ENCODE assay signal across 1 cellular context in the genomic region with DNA sequence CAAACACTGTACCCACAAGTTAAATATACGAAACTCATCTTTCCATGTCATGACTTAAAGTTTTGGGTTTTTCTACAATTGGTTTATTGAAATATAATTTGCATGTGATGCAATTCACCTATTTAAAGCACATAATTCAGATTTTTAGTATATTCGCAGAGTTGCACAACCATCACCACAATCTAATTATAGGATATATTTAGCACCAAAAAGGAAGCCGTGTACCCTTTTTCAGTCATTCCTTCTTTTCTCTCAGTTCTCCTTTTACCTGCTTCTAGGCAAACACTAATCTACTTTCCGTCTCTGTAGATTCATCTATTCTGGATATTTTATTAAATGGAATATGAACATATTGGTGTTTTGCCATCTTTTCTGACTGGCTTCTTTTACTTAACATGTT.
TF ChIP-seq lines count a peak whose summit lies in the region.

No MANE protein-coding gene starts in this region.

TF ChIP-seq in GM12878, 131 proteins besides CTCF, POLR2A, EP300 and RAD21 (continued from another document and continues in another):
- TF ChIP-seq MEF2B (IDR thresholded peaks at IDR 0.05; ENCODE audit: partially characterized antibody, poor library complexity, severe bottlenecking) (peak; percentile 78), MTA2 (IDR thresholded peaks at IDR 0.05; ENCODE audit: low read depth) (peak; percentile 44), RFX5 (IDR thresholded peaks at IDR 0.05; ENCODE audit: low read depth, low read length) (no peak), ZNF622 (IDR thresholded peaks at IDR 0.05) (no peak), SMC3 (IDR thresholded peaks at IDR 0.05; ENCODE audit: borderline replicate concordance, low read length) (no peak), TCF3 (IDR thresholded peaks at IDR 0.05; ENCODE audit: borderline replicate concordance, insufficient read depth, low read depth, low read length) (no peak), USF1 (IDR thresholded peaks at IDR 0.05; ENCODE audit: borderline replicate concordance, extremely low read length, insufficient read depth, low read depth, low read length) (no peak), NBN (IDR thresholded peaks at IDR 0.05) (no peak), ZNF274 (IDR thresholded peaks at IDR 0.05; ENCODE audit: insufficient read depth, insufficient read length) (no peak), HDGF (IDR thresholded peaks at IDR 0.05) (no peak), ETV6 (conservative IDR thresholded peaks at IDR 0.05 in 1 of 2, IDR thresholded peaks at IDR 0.05 in 1 of 2; ENCODE audit: borderline replicate concordance in 1 of 2, low read depth in 1 of 2) (no peak), PML (IDR thresholded peaks at IDR 0.05; ENCODE audit: low read length) (no peak), IKZF1 (conservative IDR thresholded peaks at IDR 0.05) (no peak), WRNIP1 (IDR thresholded peaks at IDR 0.05; ENCODE audit: borderline replicate concordance, low read depth, low read length) (no peak), BHLHE40 (IDR thresholded peaks at IDR 0.05; ENCODE audit: borderline replicate concordance in 1 of 2, low read depth in 2 of 2, low read length in 1 of 2) (no peak), MEF2A (IDR thresholded peaks at IDR 0.05; ENCODE audit: insufficient read depth, low read depth, low read length) (no peak), DPF2 (IDR thresholded peaks at IDR 0.05) (no peak), NR2C1 (IDR thresholded peaks at IDR 0.05) (no peak), SUPT20H (IDR thresholded peaks at IDR 0.05; ENCODE audit: borderline replicate concordance, control insufficient read depth, low read depth, low read length) (no peak), MLLT1 (IDR thresholded peaks at IDR 0.05) (no peak), RUNX3 (IDR thresholded peaks at IDR 0.05; ENCODE audit: low read length) (no peak), YY1 (IDR thresholded peaks at IDR 0.05; ENCODE audit: low read depth, low read length) (no peak), HDAC2 (IDR thresholded peaks at IDR 0.05) (no peak), ZNF24 (IDR thresholded peaks at IDR 0.05) (0 out of 2 replicates have a peak, but pooled peaks have one; percentile 23), SPI1 (IDR thresholded peaks at IDR 0.05; ENCODE audit: borderline replicate concordance, insufficient read depth, low read depth, low read length) (peak; percentile 52; the same call in 1 of the 2 replicates), FOXK2 (IDR thresholded peaks at IDR 0.05) (no peak), CUX1 (IDR thresholded peaks at IDR 0.05; ENCODE audit: insufficient replicate concordance, low read depth, low read length) (no peak), ZNF207 (IDR thresholded peaks at IDR 0.05; ENCODE audit: borderline replicate concordance) (no peak), PBX3 (IDR thresholded peaks at IDR 0.05; ENCODE audit: insufficient replicate concordance, low read depth, low read length) (no peak), CHD1 (IDR thresholded peaks at IDR 0.05; ENCODE audit: low read depth, low read length) (no peak), GABPA (IDR thresholded peaks at IDR 0.05; ENCODE audit: low read depth) (no peak), ASH2L (IDR thresholded peaks at IDR 0.05; ENCODE audit: borderline replicate concordance, low read depth) (no peak), TBL1XR1 (IDR thresholded peaks at IDR 0.05; ENCODE audit: low read depth, low read length) (no peak), IRF5 (IDR thresholded peaks at IDR 0.05; ENCODE audit: borderline replicate concordance) (no peak), NFYA (IDR thresholded peaks at IDR 0.05; ENCODE audit: borderline replicate concordance, low read depth, low read length) (no peak), FOS (IDR thresholded peaks at IDR 0.05; ENCODE audit: borderline replicate concordance, extremely low read depth, insufficient read length) (no peak), SREBF2 (IDR thresholded peaks at IDR 0.05; ENCODE audit: low read length) (no peak), SMAD5 (IDR thresholded peaks at IDR 0.05; ENCODE audit: low read depth) (no peak), MYC (IDR thresholded peaks at IDR 0.05; ENCODE audit: insufficient read depth, insufficient read length, insufficient replicate concordance, low read length, severe bottlenecking) (no peak), ZBED1 (IDR thresholded peaks at IDR 0.05; ENCODE audit: borderline replicate concordance) (no peak)
- TF ChIP-seq, protein P1, sequence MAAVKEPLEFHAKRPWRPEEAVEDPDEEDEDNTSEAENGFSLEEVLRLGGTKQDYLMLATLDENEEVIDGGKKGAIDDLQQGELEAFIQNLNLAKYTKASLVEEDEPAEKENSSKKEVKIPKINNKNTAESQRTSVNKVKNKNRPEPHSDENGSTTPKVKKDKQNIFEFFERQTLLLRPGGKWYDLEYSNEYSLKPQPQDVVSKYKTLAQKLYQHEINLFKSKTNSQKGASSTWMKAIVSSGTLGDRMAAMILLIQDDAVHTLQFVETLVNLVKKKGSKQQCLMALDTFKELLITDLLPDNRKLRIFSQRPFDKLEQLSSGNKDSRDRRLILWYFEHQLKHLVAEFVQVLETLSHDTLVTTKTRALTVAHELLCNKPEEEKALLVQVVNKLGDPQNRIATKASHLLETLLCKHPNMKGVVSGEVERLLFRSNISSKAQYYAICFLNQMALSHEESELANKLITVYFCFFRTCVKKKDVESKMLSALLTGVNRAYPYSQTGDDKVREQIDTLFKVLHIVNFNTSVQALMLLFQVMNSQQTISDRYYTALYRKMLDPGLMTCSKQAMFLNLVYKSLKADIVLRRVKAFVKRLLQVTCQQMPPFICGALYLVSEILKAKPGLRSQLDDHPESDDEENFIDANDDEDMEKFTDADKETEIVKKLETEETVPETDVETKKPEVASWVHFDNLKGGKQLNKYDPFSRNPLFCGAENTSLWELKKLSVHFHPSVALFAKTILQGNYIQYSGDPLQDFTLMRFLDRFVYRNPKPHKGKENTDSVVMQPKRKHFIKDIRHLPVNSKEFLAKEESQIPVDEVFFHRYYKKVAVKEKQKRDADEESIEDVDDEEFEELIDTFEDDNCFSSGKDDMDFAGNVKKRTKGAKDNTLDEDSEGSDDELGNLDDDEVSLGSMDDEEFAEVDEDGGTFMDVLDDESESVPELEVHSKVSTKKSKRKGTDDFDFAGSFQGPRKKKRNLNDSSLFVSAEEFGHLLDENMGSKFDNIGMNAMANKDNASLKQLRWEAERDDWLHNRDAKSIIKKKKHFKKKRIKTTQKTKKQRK (IDR thresholded peaks at IDR 0.05; ENCODE audit: low read depth, low read length) = no peak
- TF ChIP-seq, protein P2, sequence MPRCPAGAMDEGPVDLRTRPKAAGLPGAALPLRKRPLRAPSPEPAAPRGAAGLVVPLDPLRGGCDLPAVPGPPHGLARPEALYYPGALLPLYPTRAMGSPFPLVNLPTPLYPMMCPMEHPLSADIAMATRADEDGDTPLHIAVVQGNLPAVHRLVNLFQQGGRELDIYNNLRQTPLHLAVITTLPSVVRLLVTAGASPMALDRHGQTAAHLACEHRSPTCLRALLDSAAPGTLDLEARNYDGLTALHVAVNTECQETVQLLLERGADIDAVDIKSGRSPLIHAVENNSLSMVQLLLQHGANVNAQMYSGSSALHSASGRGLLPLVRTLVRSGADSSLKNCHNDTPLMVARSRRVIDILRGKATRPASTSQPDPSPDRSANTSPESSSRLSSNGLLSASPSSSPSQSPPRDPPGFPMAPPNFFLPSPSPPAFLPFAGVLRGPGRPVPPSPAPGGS (IDR thresholded peaks at IDR 0.05; ENCODE audit: borderline replicate concordance, insufficient read depth, low read depth, low read length, poor library complexity, severe bottlenecking) = no peak
- TF ChIP-seq, protein P3, sequence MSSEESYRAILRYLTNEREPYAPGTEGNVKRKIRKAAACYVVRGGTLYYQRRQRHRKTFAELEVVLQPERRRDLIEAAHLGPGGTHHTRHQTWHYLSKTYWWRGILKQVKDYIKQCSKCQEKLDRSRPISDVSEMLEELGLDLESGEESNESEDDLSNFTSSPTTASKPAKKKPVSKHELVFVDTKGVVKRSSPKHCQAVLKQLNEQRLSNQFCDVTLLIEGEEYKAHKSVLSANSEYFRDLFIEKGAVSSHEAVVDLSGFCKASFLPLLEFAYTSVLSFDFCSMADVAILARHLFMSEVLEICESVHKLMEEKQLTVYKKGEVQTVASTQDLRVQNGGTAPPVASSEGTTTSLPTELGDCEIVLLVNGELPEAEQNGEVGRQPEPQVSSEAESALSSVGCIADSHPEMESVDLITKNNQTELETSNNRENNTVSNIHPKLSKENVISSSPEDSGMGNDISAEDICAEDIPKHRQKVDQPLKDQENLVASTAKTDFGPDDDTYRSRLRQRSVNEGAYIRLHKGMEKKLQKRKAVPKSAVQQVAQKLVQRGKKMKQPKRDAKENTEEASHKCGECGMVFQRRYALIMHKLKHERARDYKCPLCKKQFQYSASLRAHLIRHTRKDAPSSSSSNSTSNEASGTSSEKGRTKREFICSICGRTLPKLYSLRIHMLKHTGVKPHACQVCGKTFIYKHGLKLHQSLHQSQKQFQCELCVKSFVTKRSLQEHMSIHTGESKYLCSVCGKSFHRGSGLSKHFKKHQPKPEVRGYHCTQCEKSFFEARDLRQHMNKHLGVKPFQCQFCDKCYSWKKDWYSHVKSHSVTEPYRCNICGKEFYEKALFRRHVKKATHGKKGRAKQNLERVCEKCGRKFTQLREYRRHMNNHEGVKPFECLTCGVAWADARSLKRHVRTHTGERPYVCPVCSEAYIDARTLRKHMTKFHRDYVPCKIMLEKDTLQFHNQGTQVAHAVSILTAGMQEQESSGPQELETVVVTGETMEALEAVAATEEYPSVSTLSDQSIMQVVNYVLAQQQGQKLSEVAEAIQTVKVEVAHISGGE (CRISPR knock-in tag; IDR thresholded peaks at IDR 0.05) = no peak
